8 cellular contexts compared by ENCODE assay signal in the genomic region with DNA sequence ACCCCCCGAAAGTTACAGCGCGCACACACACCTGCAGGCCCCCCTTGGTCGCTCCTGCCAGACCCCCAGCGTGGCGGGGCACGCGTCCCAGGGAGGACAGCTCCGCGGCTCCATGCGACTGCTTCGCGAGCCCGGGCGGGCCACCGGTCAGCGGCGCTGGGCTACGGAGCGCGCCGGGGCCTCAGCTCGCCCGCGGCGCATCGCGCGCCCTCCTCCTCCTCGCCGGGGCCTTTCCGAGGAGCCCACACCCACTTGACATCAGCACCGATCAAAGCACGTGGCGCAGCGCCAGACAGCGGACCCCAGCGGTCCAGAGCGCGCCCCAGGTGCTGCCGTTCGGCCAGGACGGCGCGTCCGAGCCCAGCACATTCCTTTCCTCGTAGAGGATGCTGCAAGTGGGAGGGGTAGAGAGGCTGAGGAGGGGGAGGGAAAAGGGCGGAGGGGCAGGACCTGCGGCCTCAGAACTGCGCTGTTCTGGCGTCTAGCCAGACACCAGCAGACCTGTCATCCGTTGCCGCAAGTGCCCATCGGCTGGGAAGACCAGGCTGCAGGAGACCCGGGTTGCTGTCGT.
A peak's percentile ranks its signal among the peaks of the same experiment; 100 is the strongest.
DNase-seq lines count a peak whose midpoint lies in the region; ATAC-seq and TF ChIP-seq lines count a peak whose summit lies in the region.

No MANE protein-coding gene starts in this region.

- no peak overlapping the region for H3K27ac ChIP-seq in muscle layer of colon (ENCODE audit: low read depth, low read length)

- H3K36me3 ChIP-seq in H7 (replicated peaks; ENCODE audit: control insufficient read depth, insufficient read depth, low read length) (no peaks in the 10 kb centered on the region), muscle layer of colon (ENCODE audit: insufficient read depth, low read length) (no peaks in the 10 kb centered on the region)

- no peaks in the 10 kb centered on the region for H3K36me3 Mint-ChIP-seq in T-cell

- DNase-seq in DMS79 treated with DMSO at 0.1 percent for 48 hours (lab: John Stamatoyannopoulos, UW) (peak; percentile 35), H7 (peak; percentile 91), T-cell (no peak), epithelial cell of proximal tubule (ENCODE audit: low read depth) (no peak)

- peaks cover 6 to 17% (median 16%) of the 10 kb centered on the region in 3 donors for H3K4me1 Mint-ChIP-seq in T-cell

- no peaks in the 10 kb centered on the region for H3K9me3 Mint-ChIP-seq in T-cell

- TF ChIP-seq CTCF in epithelial cell of proximal tubule (conservative IDR thresholded peaks at IDR 0.05; ENCODE audit: low read depth, low read length) = no peak

- H3K27me3 Mint-ChIP-seq in T-cell = peaks cover 28 to 50% of the 10 kb centered on the region in 2 donors

- H3K9ac ChIP-seq in muscle layer of colon (ENCODE audit: low read length) = no peak overlapping the region

- ATAC-seq in T-cell (replicated peaks in 1 of 4) (peak in 1 of 4 experiments; percentile 29), HG03097 (IDR thresholded peaks at IDR 0.05; ENCODE audit: low FRiP score, unreplicated experiment) (no peak), HG02973 (IDR thresholded peaks at IDR 0.05; ENCODE audit: unreplicated experiment) (no peak), HG02840 (IDR thresholded peaks at IDR 0.05; ENCODE audit: low FRiP score, unreplicated experiment) (no peak)

- CTCF ChIA-PET in T-cell (lab: Charles Lee) = no interaction called here

- H3K4me1 ChIP-seq in muscle layer of colon (ENCODE audit: insufficient read depth, low read length) = peaks cover 14% of the 10 kb centered on the region

- peaks cover 47% of the 10 kb centered on the region for H3K27me3 ChIP-seq in H7 (ENCODE audit: control insufficient read depth, insufficient read depth, low read length)
- H3K27me3 ChIP-seq in muscle layer of colon (ENCODE audit: control insufficient read depth in 1 of 2, insufficient read depth in 2 of 2, low read length in 2 of 2) = peaks cover 17 to 20% of the 10 kb centered on the region in 2 donors

- POLR2A ChIA-PET in T-cell (lab: Charles Lee) = no interaction called here

- peak overlapping the region; percentile 58 to 73 (median 61) for H3K4me3 Mint-ChIP-seq in T-cell

- no peaks in the 10 kb centered on the region for H3K9me3 ChIP-seq in muscle layer of colon (ENCODE audit: low read length)

- peak overlapping the region; percentile 34 for H3K4me3 ChIP-seq in H7 (ENCODE audit: insufficient read depth, low read depth, low read length)
- peak overlapping the region; percentile 60 for H3K4me3 ChIP-seq in epithelial cell of proximal tubule (ENCODE audit: low read depth, low read length)
- peak overlapping the region; percentile 52 to 55 for H3K4me3 ChIP-seq in muscle layer of colon (ENCODE audit: low read depth in 1 of 2, low read length in 2 of 2)

- H3K27ac Mint-ChIP-seq in T-cell = no peak overlapping the region

Comparison
In these comparisons a context has a peak if more than half of its experiments do, and no peak if none do; other contexts are left out.
1. DNase-seq: peak in DMS79 treated with DMSO at 0.1 percent for 48 hours (single experiment) and H7 (single experiment); none in T-cell (0 of 34) and epithelial cell of proximal tubule (single experiment).
2. Peak in every context shown above with its lines, with median percentiles within 50 percentile points of each other: H3K4me3 ChIP-seq.